In the genomic region with DNA sequence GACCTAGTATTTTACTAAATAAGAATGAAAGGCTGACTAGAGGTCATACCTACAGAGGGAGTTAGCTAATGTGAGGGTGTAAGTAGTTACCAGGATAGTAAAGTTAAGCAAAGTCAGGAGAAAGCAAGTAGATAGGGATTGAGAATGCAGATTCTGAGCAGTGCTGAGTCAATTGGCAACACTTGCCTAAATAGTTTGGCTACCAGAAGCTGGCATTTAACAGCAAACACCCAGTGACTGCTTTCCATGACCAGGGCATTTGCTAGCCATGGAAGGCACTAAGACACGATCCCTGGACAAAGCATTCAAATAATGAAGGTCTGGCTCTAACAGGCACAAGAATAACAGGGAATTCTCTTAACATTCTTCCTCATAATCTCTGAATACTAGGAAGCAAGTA, we compare ENCODE assay signal across 21 cellular contexts. TPM values are rescaled to one million over a fixed set of nuclear protein-coding genes. Genes with fewer than 3 reads are reported as not detected.
DNase-seq lines count a peak whose midpoint lies in the region; ATAC-seq, FAIRE-seq and TF ChIP-seq lines count a peak whose summit lies in the region.
"Had no signal": no experiment of that assay in that cellular context is flagged by ENCODE, and none has a peak within 500 bp of the region (broad histone marks: within the 10 kb centered on the region; RNA-seq: fewer than 3 reads in every experiment).

No MANE protein-coding gene starts in this region.

- TF ChIP-seq EP300 in A549 (IDR thresholded peaks at IDR 0.05), result no peak

- peak overlapping the region; percentile 39 for H3K27ac Mint-ChIP-seq in activated T-cell treated with anti-CD3 and anti-CD28 coated beads, Interleukin-2, amount 50 U/mL, for 24 hours
- H3K27ac Mint-ChIP-seq in endodermal cell, result peak overlapping the region; percentile 18

- no peak overlapping the region for H3K4me3 ChIP-seq in A549
- no peak overlapping the region for H3K4me3 ChIP-seq in endodermal cell (ENCODE audit: low read length)
- H3K4me3 ChIP-seq in gastrocnemius medialis, result no peak overlapping the region
- H3K4me3 ChIP-seq: PC-9, SJCRH30 had no signal

- H3K4me1 ChIP-seq in A549, result no peaks in the 10 kb centered on the region
- no peaks in the 10 kb centered on the region for H3K4me1 ChIP-seq in endodermal cell (ENCODE audit: control insufficient read depth, insufficient read depth, low read length)
- H3K4me1 ChIP-seq in gastrocnemius medialis, result peaks cover 0 to 5% of the 10 kb centered on the region in 2 donors
- H3K4me1 ChIP-seq: SJCRH30 had no signal

- H3K9ac ChIP-seq in endodermal cell (ENCODE audit: extremely low read depth, low read length, poor library complexity, severe bottlenecking), result no peak overlapping the region

- H3K9me3 ChIP-seq in A549, result no peaks in the 10 kb centered on the region
- no peaks in the 10 kb centered on the region for H3K9me3 ChIP-seq in endodermal cell (ENCODE audit: control insufficient read depth, low read length)
- H3K9me3 ChIP-seq in gastrocnemius medialis, result no peaks in the 10 kb centered on the region
- H3K9me3 ChIP-seq: SJCRH30 had no signal

- H3K36me3 Mint-ChIP-seq in activated T-cell treated with anti-CD3 and anti-CD28 coated beads, Interleukin-2, amount 50 U/mL, for 24 hours (ENCODE audit: low read depth), result peaks cover 93% of the 10 kb centered on the region
- peaks cover 68% of the 10 kb centered on the region for H3K36me3 Mint-ChIP-seq in endodermal cell (ENCODE audit: low read depth)

- no peak for TF ChIP-seq RAD21 in A549 (conservative IDR thresholded peaks at IDR 0.05 in 1 of 2, IDR thresholded peaks at IDR 0.05 in 1 of 2)

- peaks cover 9% of the 10 kb centered on the region for H3K4me1 Mint-ChIP-seq in activated T-cell treated with anti-CD3 and anti-CD28 coated beads, Interleukin-2, amount 50 U/mL, for 24 hours (ENCODE audit: low read depth)
- peaks cover 3% of the 10 kb centered on the region for H3K4me1 Mint-ChIP-seq in endodermal cell

- H3K27me3 Mint-ChIP-seq in activated T-cell treated with anti-CD3 and anti-CD28 coated beads, Interleukin-2, amount 50 U/mL, for 24 hours, result no peaks in the 10 kb centered on the region
- no peaks in the 10 kb centered on the region for H3K27me3 Mint-ChIP-seq in endodermal cell (ENCODE audit: insufficient read depth)

- peak; percentile 23 for FAIRE-seq in A549 (lab: Jason Lieb, UNC)

- H3K36me3 ChIP-seq in endodermal cell (ENCODE audit: control insufficient read depth, insufficient read depth, low read length), result peaks cover 92% of the 10 kb centered on the region
- peaks cover 3 to 74% of the 10 kb centered on the region in 2 donors for H3K36me3 ChIP-seq in gastrocnemius medialis

- intact Hi-C loops in gastrocnemius medialis (cut with DNase I; ENCODE audit: low total_unique reads), result no loop called here

- no peak overlapping the region for H3K4me2 ChIP-seq in A549
- H3K4me2 ChIP-seq: PC-9 had no signal

- 93% methylated on average over 1 of the region's 1 CpG for WGBS in A549 (ENCODE audit: missing lambda C conversion rate)
- 94% methylated on average over 1 of the region's 1 CpG; no CpG with 5 or more reads in 1 of the 2 experiments for WGBS in endodermal cell (ENCODE audit: insufficient coverage in 1 of 2, insufficient read length in 1 of 2), 2 experiments

- H3K27ac ChIP-seq in A549 (no peak overlapping the region), endodermal cell (ENCODE audit: low read depth, low read length) (no peak overlapping the region), gastrocnemius medialis (peak overlapping the region; percentile 6 to 58 (median 32))
- H3K27ac ChIP-seq: PC-9, SJCRH30 had no signal

- TF ChIP-seq CTCF in A549 (IDR thresholded peaks at IDR 0.05) (no peak), endodermal cell (conservative IDR thresholded peaks at IDR 0.05) (no peak), gastrocnemius medialis (IDR thresholded peaks at IDR 0.05 in 4 of 5, conservative IDR thresholded peaks at IDR 0.05 in 1 of 5) (no peak)

- no peak for TF ChIP-seq POLR2A in A549 (IDR thresholded peaks at IDR 0.05; ENCODE audit: low read length)
- no peak for TF ChIP-seq POLR2A in gastrocnemius medialis (IDR thresholded peaks at IDR 0.05)

- no peak overlapping the region for H3K4me3 Mint-ChIP-seq in activated T-cell treated with anti-CD3 and anti-CD28 coated beads, Interleukin-2, amount 50 U/mL, for 24 hours
- H3K4me3 Mint-ChIP-seq in endodermal cell, result no peak overlapping the region
- H3K4me3 Mint-ChIP-seq: H9 had no signal

- no peaks in the 10 kb centered on the region for H3K9me3 Mint-ChIP-seq in activated T-cell treated with anti-CD3 and anti-CD28 coated beads, Interleukin-2, amount 50 U/mL, for 24 hours
- no peaks in the 10 kb centered on the region for H3K9me3 Mint-ChIP-seq in endodermal cell
- H3K9me3 Mint-ChIP-seq: H9 had no signal

- ATAC-seq in A549, result no peak
- peak in 1 of 2 donors; percentile 56 for ATAC-seq in gastrocnemius medialis
- ATAC-seq: Right ventricle myocardium inferior had no signal

- POLR2A ChIA-PET in A549 (lab: Yijun Ruan, JAX), result no interaction called here

- in situ Hi-C loops in gastrocnemius medialis (cut with MboI; ENCODE audit: low sequenced_read_pairs in 4 of 4), result no loop called here

- no peak for DNase-seq in activated T-cell treated with anti-CD3 and anti-CD28 coated beads, Interleukin-2, amount 50 U/mL, for 24 hours
- DNase-seq in activated T-cell treated with anti-CD3 and anti-CD28 coated beads, Interleukin-2, amount 50 U/mL, for 48 hours, result no peak
- no peak for DNase-seq in A549 (ENCODE audit: low read depth in 1 of 2, low spot score in 1 of 2)
- DNase-seq in endodermal cell, result no peak
- no peak for DNase-seq in gastrocnemius medialis
- no peak for DNase-seq in GOT3 (lab: John Stamatoyannopoulos, UW)
- no peak for DNase-seq in NCI-H2171 treated with DMSO at 0.1 percent for 48 hours (lab: John Stamatoyannopoulos, UW)
- DNase-seq: 8988T, H9, IMR-90, KG1, MM.1S, NCI-H1048, NCI-H1417, NCI-H1694, NCI-H2029 treated with DMSO at 0.1 percent for 48 hours, NCI-H2227 treated with DMSO at 0.1 percent for 48 hours, NCI-H526 treated with DMSO at 0.1 percent for 48 hours, PC-9, SJCRH30 had no signal

- H3K27me3 ChIP-seq in endodermal cell (ENCODE audit: control insufficient read depth, insufficient read depth, low read length, poor library complexity, severe bottlenecking), result no peaks in the 10 kb centered on the region
- no peaks in the 10 kb centered on the region for H3K27me3 ChIP-seq in gastrocnemius medialis
- H3K27me3 ChIP-seq: SJCRH30 had no signal

- CTCF ChIA-PET in A549 (lab: Yijun Ruan, JAX), result no interaction called here

TF ChIP-seq in A549, 52 proteins besides CTCF, POLR2A, EP300 and RAD21 (continues in another document):
- TF ChIP-seq HDAC2 (IDR thresholded peaks at IDR 0.05), result no peak
- no peak for TF ChIP-seq JUNB (IDR thresholded peaks at IDR 0.05)
- TF ChIP-seq, protein P1, sequence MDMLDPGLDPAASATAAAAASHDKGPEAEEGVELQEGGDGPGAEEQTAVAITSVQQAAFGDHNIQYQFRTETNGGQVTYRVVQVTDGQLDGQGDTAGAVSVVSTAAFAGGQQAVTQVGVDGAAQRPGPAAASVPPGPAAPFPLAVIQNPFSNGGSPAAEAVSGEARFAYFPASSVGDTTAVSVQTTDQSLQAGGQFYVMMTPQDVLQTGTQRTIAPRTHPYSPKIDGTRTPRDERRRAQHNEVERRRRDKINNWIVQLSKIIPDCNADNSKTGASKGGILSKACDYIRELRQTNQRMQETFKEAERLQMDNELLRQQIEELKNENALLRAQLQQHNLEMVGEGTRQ (IDR thresholded peaks at IDR 0.05), result no peak
- no peak for TF ChIP-seq FOSB (CRISPR knock-in tag; IDR thresholded peaks at IDR 0.05)
- no peak for TF ChIP-seq ZSCAN20 (CRISPR knock-in tag; IDR thresholded peaks at IDR 0.05)
- TF ChIP-seq, protein P2, sequence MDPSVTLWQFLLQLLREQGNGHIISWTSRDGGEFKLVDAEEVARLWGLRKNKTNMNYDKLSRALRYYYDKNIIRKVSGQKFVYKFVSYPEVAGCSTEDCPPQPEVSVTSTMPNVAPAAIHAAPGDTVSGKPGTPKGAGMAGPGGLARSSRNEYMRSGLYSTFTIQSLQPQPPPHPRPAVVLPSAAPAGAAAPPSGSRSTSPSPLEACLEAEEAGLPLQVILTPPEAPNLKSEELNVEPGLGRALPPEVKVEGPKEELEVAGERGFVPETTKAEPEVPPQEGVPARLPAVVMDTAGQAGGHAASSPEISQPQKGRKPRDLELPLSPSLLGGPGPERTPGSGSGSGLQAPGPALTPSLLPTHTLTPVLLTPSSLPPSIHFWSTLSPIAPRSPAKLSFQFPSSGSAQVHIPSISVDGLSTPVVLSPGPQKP (IDR thresholded peaks at IDR 0.05; ENCODE audit: low read depth, low read length), result no peak
- TF ChIP-seq TFCP2L1 (CRISPR knock-in tag; IDR thresholded peaks at IDR 0.05), result no peak
- TF ChIP-seq FOXS1 (CRISPR knock-in tag; IDR thresholded peaks at IDR 0.05), result no peak
- no peak for TF ChIP-seq NFE2L2 (conservative IDR thresholded peaks at IDR 0.05; ENCODE audit: low read length)
- TF ChIP-seq, protein P3, sequence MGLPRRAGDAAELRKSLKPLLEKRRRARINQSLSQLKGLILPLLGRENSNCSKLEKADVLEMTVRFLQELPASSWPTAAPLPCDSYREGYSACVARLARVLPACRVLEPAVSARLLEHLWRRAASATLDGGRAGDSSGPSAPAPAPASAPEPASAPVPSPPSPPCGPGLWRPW (IDR thresholded peaks at IDR 0.05), result no peak
- no peak for TF ChIP-seq JUN (IDR thresholded peaks at IDR 0.05)
- TF ChIP-seq SMC3 (IDR thresholded peaks at IDR 0.05), result no peak
- no peak for TF ChIP-seq TP53 (CRISPR knock-in tag; IDR thresholded peaks at IDR 0.05)
- no peak for TF ChIP-seq ESRRA (IDR thresholded peaks at IDR 0.05; ENCODE audit: borderline replicate concordance, low read length)
- TF ChIP-seq HOXB5 (CRISPR knock-in tag; IDR thresholded peaks at IDR 0.05), result no peak
- no peak for TF ChIP-seq PHF8 (IDR thresholded peaks at IDR 0.05; ENCODE audit: borderline replicate concordance, low read depth)

RNA-seq across cellular contexts. Expression of a gene that starts 25.9 kb away (rescaled TPM):
- polyA plus RNA-seq in A549 (2011; rRNA removed), result 40.4 and 45.3 TPM in 2 replicates
- polyA plus RNA-seq in A549 (2012; cell fraction: cytosol; rRNA removed), result 7.0 and 8.7 TPM in 2 replicates
- polyA plus RNA-seq in A549 (2012; cell fraction: nucleus; rRNA removed), result 6.7 and 9.6 TPM in 2 replicates
- 19.2 to 20.8 TPM (median 20.6 TPM) in 3 replicates for polyA plus RNA-seq in A549 (2017; fragmentation: RNase III; extraction: RNeasy Plus Mini Kit Qiagen cat#74134 plus additional on column Dnase treatment)
- 36.7 and 37.8 TPM in 2 replicates for polyA minus RNA-seq in A549 (2011; rRNA and poly(A)+ RNA removed)
- total RNA-seq in endodermal cell, result 10 to 100 TPM; 51.3 to 59.9 TPM
- polyA plus RNA-seq in endodermal cell (2013, experiment 1 of 2), result 52.6 TPM
- polyA plus RNA-seq in endodermal cell (2013, experiment 2 of 2), result 48.6 TPM
- 10 to 100 TPM; 26.2 to 40.3 (median 29.5) TPM for total RNA-seq in gastrocnemius medialis

Comparison
In these comparisons a context has a peak if more than half of its experiments do, and no peak if none do; other contexts are left out.
1. H3K27ac ChIP-seq: peak in gastrocnemius medialis (4 of 4); none in A549 (0 of 2) and endodermal cell (single experiment).